In genomic region chr12:119334459-119335170, GRCh38 we compare ENCODE assay signal across 22 cellular contexts. TPM values are rescaled to one million over a fixed set of nuclear protein-coding genes. Genes with fewer than 3 reads are reported as not detected.
DNase-seq lines count a peak whose midpoint lies in the region; ATAC-seq and TF ChIP-seq lines count a peak whose summit lies in the region.
"Had no signal": no experiment of that assay in that cellular context is flagged by ENCODE, and none has a peak within 500 bp of the region (broad histone marks: within the 10 kb centered on the region; RNA-seq: fewer than 3 reads in every experiment).

TSS of gene CCDC60 (plus strand) at chr12:119334729. CDS start at chr12:119335177, 448 bp downstream.

- peak in 1 of 2 donors; percentile 92 for DNase-seq in cardiac muscle cell (ENCODE audit: low read depth in 1 of 2, low spot score in 1 of 2)
- DNase-seq in Right ventricle myocardium superior = no peak
- DNase-seq in ecto neural progenitor cell (ENCODE audit: low spot score) = peak; percentile 96
- DNase-seq in left kidney (ENCODE audit: low read depth, low spot score) = peak; percentile 68
- peak; percentile 68 for DNase-seq in ureter (ENCODE audit: low spot score)
- no peak for DNase-seq in HFFc6
- DNase-seq in osteocyte (ENCODE audit: extremely low spot score, unreplicated experiment) = no peak
- DNase-seq in kidney tubule cell (ENCODE audit: low spot score) = no peak
- DNase-seq: ACHN; activated naive CD4-positive, alpha-beta T cell treated with anti-CD3 and anti-CD28 coated beads for 36 hours; COR-L47; effector memory CD4-positive, alpha-beta T cell; kidney; NCI-H2081 treated with DMSO at 0.1 percent for 48 hours; NCI-H526 treated with DMSO at 0.1 percent for 48 hours; stimulated activated CD4-positive, alpha-beta T cell treated with anti-CD3 and anti-CD28 coated beads, Interleukin-4, amount 100 ng/mL, for 1 hour; T-helper 1 cell had no signal

- H3K36me3 Mint-ChIP-seq in HFFc6 (ENCODE audit: low read depth) = 0 out of 2 replicates have a peak, but pooled peaks cover 4% of the 10 kb centered on the region
- no peaks in the 10 kb centered on the region for H3K36me3 Mint-ChIP-seq in osteocyte (ENCODE audit: unreplicated experiment)
- H3K36me3 Mint-ChIP-seq: brain had no signal

- H3K4me3 Mint-ChIP-seq in HFFc6 (no peak within 1 kb of the TSS), osteocyte (ENCODE audit: unreplicated experiment) (no peak within 1 kb of the TSS)
- H3K4me3 Mint-ChIP-seq: activated naive CD4-positive, alpha-beta T cell treated with anti-CD3 and anti-CD28 coated beads for 36 hours had no signal

- H3K4me3 ChIP-seq in cardiac muscle cell = peak within 1 kb of the TSS; percentile 30

- H3K27me3 Mint-ChIP-seq in HFFc6 (ENCODE audit: insufficient read depth) (no peaks in the 10 kb centered on the region; the same call in 1 of the 2 replicates), osteocyte (ENCODE audit: unreplicated experiment) (no peaks in the 10 kb centered on the region)

- intact Hi-C loops in Right ventricle myocardium superior (cut with DNase I) = no loop called here

- H3K4me1 Mint-ChIP-seq in HFFc6 (ENCODE audit: low read depth) = no peaks in the 10 kb centered on the region
- no peaks in the 10 kb centered on the region for H3K4me1 Mint-ChIP-seq in osteocyte (ENCODE audit: unreplicated experiment)

- TF ChIP-seq CTCF in cardiac muscle cell (IDR thresholded peaks at IDR 0.05; ENCODE audit: low read depth, low read length) = no peak
- TF ChIP-seq CTCF in HFFc6 (IDR thresholded peaks at IDR 0.05) = no peak
- no peak for TF ChIP-seq CTCF in osteocyte (IDR thresholded peaks at IDR 0.05)

- H3K9me3 ChIP-seq in cardiac muscle cell (ENCODE audit: low read depth) = no peaks in the 10 kb centered on the region

- H3K9me3 Mint-ChIP-seq in HFFc6 (peaks cover 22% of the 10 kb centered on the region), osteocyte (ENCODE audit: unreplicated experiment) (peaks cover 4% of the 10 kb centered on the region)

- H3K27ac Mint-ChIP-seq in HFFc6 = no peak within 1 kb of the TSS
- H3K27ac Mint-ChIP-seq in osteocyte (ENCODE audit: unreplicated experiment) = no peak within 1 kb of the TSS
- H3K27ac Mint-ChIP-seq: activated naive CD4-positive, alpha-beta T cell treated with anti-CD3 and anti-CD28 coated beads for 36 hours; brain had no signal

- no peaks in the 10 kb centered on the region for H3K36me3 ChIP-seq in cardiac muscle cell

- no peak for ATAC-seq in Right ventricle myocardium superior (ENCODE audit: poor library complexity)
- ATAC-seq: activated CD4-positive, CD25-positive, alpha-beta regulatory T cell treated with anti-CD3 and anti-CD28 coated beads, Interleukin-2, amount 50 U/mL, for 24 hours; foreskin keratinocyte had no signal

- H3K27ac ChIP-seq in cardiac muscle cell = no peak within 1 kb of the TSS
- H3K27ac ChIP-seq: foreskin keratinocyte, HL-60 had no signal

- H3K27me3 ChIP-seq in cardiac muscle cell = no peaks in the 10 kb centered on the region
- H3K27me3 ChIP-seq: foreskin keratinocyte had no signal

- H3K4me1 ChIP-seq in cardiac muscle cell (ENCODE audit: low read depth) = peaks cover 10% of the 10 kb centered on the region
- H3K4me1 ChIP-seq: foreskin keratinocyte had no signal

RNA-seq across cellular contexts. Expression of gene CCDC60, which starts in this region (rescaled TPM):
- total RNA-seq in cardiac muscle cell = 12.5 and 15.7 TPM in 2 replicates
- polyA plus RNA-seq in cardiac muscle cell = 19.1 and 28.6 TPM in 2 replicates
- total RNA-seq in Right ventricle myocardium superior = not detected
- total RNA-seq in ureter = 4.8 TPM
- total RNA-seq in HFFc6 (2021; fragmentation: NEBNext Ultra II Directional; extraction: Animal tissue kit (Norgen Biotek cat#: 25700)) = not detected
- not detected in 2 replicates for total RNA-seq in osteocyte
- total RNA-seq: activated naive CD4-positive, alpha-beta T cell treated with anti-CD3 and anti-CD28 coated beads for 36 hours; foreskin keratinocyte; kidney; RPMI7951 had no signal

Comparison
In these comparisons a context has a peak if more than half of its experiments do, and no peak if none do; other contexts are left out.
1. DNase-seq: peak in ecto neural progenitor cell (single experiment), left kidney (single experiment) and ureter (single experiment); none in Right ventricle myocardium superior (single experiment), HFFc6 (single experiment), osteocyte (single experiment) and kidney tubule cell (single experiment).